In the genomic region with DNA sequence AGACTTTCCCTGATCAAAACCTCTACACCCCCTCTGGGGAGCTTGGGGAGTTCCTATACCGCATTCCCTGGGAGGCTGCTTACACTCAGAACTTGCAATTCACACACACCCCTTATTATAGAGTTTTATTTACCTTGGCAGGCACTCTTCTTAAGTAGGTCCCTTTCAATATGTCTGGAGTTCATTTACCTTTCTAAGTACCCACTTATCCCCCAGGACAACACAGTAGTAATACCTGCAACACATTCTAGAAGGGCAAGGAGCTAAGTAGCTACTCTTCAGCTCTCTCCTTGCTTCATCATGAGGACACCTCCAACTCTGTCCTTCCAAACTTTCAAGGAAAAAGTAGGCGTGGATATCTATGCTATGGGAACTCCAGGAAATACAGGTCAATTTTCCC, we compare ENCODE assay signal across 24 cellular contexts.
"Had no signal": no experiment of that assay in that cellular context is flagged by ENCODE, and none has a peak within 500 bp of the region (broad histone marks: within the 10 kb centered on the region; RNA-seq: fewer than 3 reads in every experiment).

No MANE protein-coding gene starts in this region.

- DNase-seq: activated CD4-positive, alpha-beta T cell treated with anti-CD3 and anti-CD28 coated beads for 4 hours; activated CD4-positive, alpha-beta T cell treated with anti-CD3 and anti-CD28 coated beads, Interleukin-2, amount 50 U/mL, for 4 hours; activated CD8-positive, alpha-beta memory T cell treated with anti-CD3 and anti-CD28 coated beads for 24 hours; activated effector memory CD4-positive, alpha-beta T cell treated with Interleukin-2 at 50 U/mL for 16 hours; activated naive CD4-positive, alpha-beta T cell treated with Interleukin-2 at 50 U/mL for 16 hours; aorta; body of pancreas; colonic mucosa; effector memory CD4-positive, alpha-beta T cell; left ventricle myocardium inferior; mammary epithelial cell; nephron progenitor cell; sigmoid colon; small intestine; stimulated activated CD4-positive, alpha-beta T cell treated with anti-CD3 and anti-CD28 coated beads, Interleukin-4, amount 100 ng/mL, for 4 hours; stimulated activated CD8-positive, alpha-beta memory T cell treated with anti-CD3 and anti-CD28 coated beads, Interleukin-4, amount 100 ng/mL, for 48 hours; stimulated activated naive CD8-positive, alpha-beta T cell treated with anti-CD3 and anti-CD28 coated beads, Interleukin-15, amount 100 ng/mL, for 72 hours; thyroid gland had no signal

- H3K27me3 ChIP-seq: body of pancreas, colonic mucosa, neutrophil, sigmoid colon, thyroid gland had no signal

- FAIRE-seq: frontal cortex, islet of Langerhans, small intestine had no signal

- H3K4me3 ChIP-seq: body of pancreas, colonic mucosa, left ventricle myocardium inferior, prostate gland, sigmoid colon, thyroid gland had no signal

- H3K9me3 ChIP-seq: body of pancreas, colonic mucosa, neutrophil, prostate gland, sigmoid colon, thyroid gland had no signal

- H3K4me1 ChIP-seq: body of pancreas, colonic mucosa, left ventricle myocardium inferior, prostate gland, sigmoid colon, thyroid gland had no signal

- H3K36me3 ChIP-seq: colonic mucosa, left ventricle myocardium inferior, neutrophil, prostate gland, sigmoid colon, thyroid gland had no signal

- H3K27ac ChIP-seq: body of pancreas, colonic mucosa, left ventricle myocardium inferior, neutrophil, prostate gland, sigmoid colon, thyroid gland, VCaP had no signal

- ATAC-seq: body of pancreas; stimulated activated memory B cell treated with anti-CD40 and anti-IgM and Interleukin-4, amounts not matched to agents 10 μg/mL and 1 μg/mL and 100 μg/mL, for 72 hours; stimulated activated naive CD8-positive, alpha-beta T cell treated with anti-CD3 and anti-CD28 coated beads, Interleukin-15, amount 100 ng/mL, for 72 hours had no signal
